28 cellular contexts compared by ENCODE assay signal in the genomic region with DNA sequence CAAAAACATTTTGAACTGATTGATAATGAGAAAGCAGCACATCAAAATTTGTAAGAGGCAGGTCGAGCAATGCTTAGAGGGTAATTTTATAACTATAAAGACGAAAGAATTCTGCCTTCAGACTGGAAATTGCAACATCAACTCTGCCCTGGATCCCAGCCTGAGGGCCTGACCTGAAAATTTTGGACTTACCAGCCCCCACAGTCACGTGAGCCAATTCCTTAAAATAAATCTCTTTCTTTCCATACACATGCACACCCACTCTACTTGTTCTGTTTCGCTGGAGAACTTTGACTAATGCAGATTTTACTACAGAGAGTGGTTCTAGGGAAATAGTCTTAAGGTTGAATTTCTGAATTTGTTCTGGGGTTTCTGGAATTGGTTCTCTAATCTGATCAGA. TPM values are rescaled to one million over a fixed set of nuclear protein-coding genes. Genes with fewer than 3 reads are reported as not detected.
DNase-seq lines count a peak whose midpoint lies in the region; ATAC-seq and TF ChIP-seq lines count a peak whose summit lies in the region.
"Had no signal": no experiment of that assay in that cellular context is flagged by ENCODE, and none has a peak within 500 bp of the region (broad histone marks: within the 10 kb centered on the region; RNA-seq: fewer than 3 reads in every experiment).

No MANE protein-coding gene starts in this region.

- 37 to 68% (median 42%) methylated on average over 4 of the region's 4 CpGs for WGBS in heart left ventricle, 4 donors

- no peak for TF ChIP-seq POLR2A in heart left ventricle (IDR thresholded peaks at IDR 0.05)

- H3K36me3 ChIP-seq in heart left ventricle (no peaks in the 10 kb centered on the region), right atrium auricular region (no peaks in the 10 kb centered on the region), left lung (no peaks in the 10 kb centered on the region), upper lobe of right lung (no peaks in the 10 kb centered on the region)
- H3K36me3 ChIP-seq: SJSA1, vagina had no signal

- H3K27me3 ChIP-seq in heart left ventricle (no peaks in the 10 kb centered on the region), right atrium auricular region (no peaks in the 10 kb centered on the region), left lung (no peaks in the 10 kb centered on the region), upper lobe of right lung (no peaks in the 10 kb centered on the region)
- H3K27me3 ChIP-seq: vagina had no signal

- H3K9me3 ChIP-seq in heart left ventricle: no peaks in the 10 kb centered on the region
- no peaks in the 10 kb centered on the region for H3K9me3 ChIP-seq in right atrium auricular region
- no peaks in the 10 kb centered on the region for H3K9me3 ChIP-seq in left lung
- H3K9me3 ChIP-seq in upper lobe of right lung: no peaks in the 10 kb centered on the region
- H3K9me3 ChIP-seq: SJSA1, vagina had no signal

- peaks cover 0 to 15% (median 6%) of the 10 kb centered on the region in 12 donors for H3K4me1 ChIP-seq in heart left ventricle
- H3K4me1 ChIP-seq in right atrium auricular region: no peaks in the 10 kb centered on the region
- H3K4me1 ChIP-seq in left lung: peaks cover 5 to 6% of the 10 kb centered on the region in 2 donors
- peaks cover 18% of the 10 kb centered on the region for H3K4me1 ChIP-seq in upper lobe of right lung
- H3K4me1 ChIP-seq: SJSA1 had no signal

- TF ChIP-seq CTCF in heart left ventricle (IDR thresholded peaks at IDR 0.05) (no peak), right atrium auricular region (IDR thresholded peaks at IDR 0.05) (no peak), fibroblast of mammary gland (conservative IDR thresholded peaks at IDR 0.05; ENCODE audit: control insufficient read depth, insufficient read depth, low read depth, low read length) (no peak), left lung (IDR thresholded peaks at IDR 0.05) (no peak), upper lobe of right lung (IDR thresholded peaks at IDR 0.05) (no peak), foreskin fibroblast (IDR thresholded peaks at IDR 0.05; ENCODE audit: low read depth, low read length) (no peak)

- H3K4me3 ChIP-seq in heart left ventricle: no peak overlapping the region
- no peak overlapping the region for H3K4me3 ChIP-seq in right atrium auricular region
- no peak overlapping the region for H3K4me3 ChIP-seq in fibroblast of mammary gland (ENCODE audit: control insufficient read depth, low read depth, low read length)
- H3K4me3 ChIP-seq in left lung: no peak overlapping the region
- no peak overlapping the region for H3K4me3 ChIP-seq in upper lobe of right lung
- no peak overlapping the region for H3K4me3 ChIP-seq in foreskin fibroblast (ENCODE audit: low read depth in 1 of 2, low read length in 2 of 2)
- H3K4me3 ChIP-seq: SJSA1, vagina had no signal

- peak in 3 of 4 donors; percentile 60 to 64 (median 64) for ATAC-seq in heart left ventricle
- peak; percentile 63 for ATAC-seq in left lung
- ATAC-seq in upper lobe of right lung: peak; percentile 48
- ATAC-seq in HG02798 (IDR thresholded peaks at IDR 0.05; ENCODE audit: poor library complexity, unreplicated experiment): no peak
- ATAC-seq: WTC11 had no signal

- H3K27ac ChIP-seq in heart left ventricle (no peak overlapping the region), right atrium auricular region (no peak overlapping the region), left lung (no peak overlapping the region), upper lobe of right lung (no peak overlapping the region)
- H3K27ac ChIP-seq: SJSA1, vagina had no signal

- DNase-seq in heart left ventricle: peak in 2 of 5 donors; percentile 39 to 51
- DNase-seq in right atrium auricular region (ENCODE audit: low spot score): no peak
- peak; percentile 52 for DNase-seq in fibroblast of mammary gland (ENCODE audit: low read depth)
- DNase-seq in left lung: peak in 1 of 2 donors; percentile 45
- DNase-seq in upper lobe of right lung: no peak
- DNase-seq in foreskin fibroblast: no peak
- DNase-seq in NCI-H2227 (lab: John Stamatoyannopoulos, UW; ENCODE audit: unreplicated experiment): no peak
- DNase-seq: activated CD4-positive, alpha-beta T cell treated with anti-CD3 and anti-CD28 coated beads, Interleukin-2, amount 10 ng/mL, durations not matched to agents 24 days and 14 days; activated CD8-positive, alpha-beta memory T cell treated with anti-CD3 and anti-CD28 coated beads for 24 hours; CD4-positive, alpha-beta T cell; effector CD4-positive, alpha-beta T cell; kidney glomerular epithelial cell; NCI-H1436; NCI-H2081 treated with DMSO at 0.1 percent for 48 hours; NCI-H345; nephron progenitor cell; retina; stimulated activated CD4-positive, alpha-beta T cell treated with anti-CD3 and anti-CD28 coated beads, Interleukin-1b, Interleukin-23, amount 100 ng/mL, for 48 hours; stimulated activated naive CD4-positive, alpha-beta T cell treated with Interleukin-2 at 50 U/mL for 16 hours had no signal

- intact Hi-C loops in heart left ventricle (cut with DNase I) (no loop called here), left lung (cut with DNase I) (no loop called here), upper lobe of right lung (cut with DNase I) (no loop called here)

RNA-seq across cellular contexts. Expression of a gene that starts 14.6 kb away (rescaled TPM):
- under 1 TPM in 1 of 9 donors, not detected in 8; 0.25 TPM for total RNA-seq in heart left ventricle
- polyA plus RNA-seq in heart left ventricle: not detected
- under 1 TPM; 0.33 to 0.55 TPM for total RNA-seq in right atrium auricular region
- total RNA-seq in left lung: 10 to 100 TPM; 29.3 to 30.3 TPM
- 47.5 TPM for total RNA-seq in upper lobe of right lung
- total RNA-seq: A172; bronchial epithelial cell; CD4-positive, alpha-beta T cell; fibroblast of villous mesenchyme; osteocyte; SJSA1; temporal lobe; vagina had no signal

RNA-seq across cellular contexts. Expression of a gene that starts 39.9 kb away (rescaled TPM):
- total RNA-seq in heart left ventricle (1 to 10 TPM in 5 of 9 donors, under 1 TPM in 3, not detected in 1; 0.30 to 8.3 (median 1.1) TPM), right atrium auricular region (1 to 10 TPM in 1 of 2 donors, under 1 TPM in 1; 0.28 to 1.4 TPM), left lung (10 to 100 TPM in 1 of 2 donors, 1 to 10 TPM in 1; 7.1 to 10.9 TPM), upper lobe of right lung (2.4 TPM)
- under 1 TPM; 0.11 to 0.49 TPM for polyA plus RNA-seq in heart left ventricle

Comparison
In these comparisons a context has a peak if more than half of its experiments do, and no peak if none do; other contexts are left out.
1. RNA of a gene that starts 14.6 kb away (total RNA-seq): 47.5 TPM in upper lobe of right lung (single experiment) and 29.3 to 30.3 TPM in left lung; 0.33 to 0.55 TPM in right atrium auricular region and 0.25 TPM in heart left ventricle; every median in the first group is over 10 times any median in the second.